In genomic region chr1:202110977-202111376, GRCh38 we compare ENCODE assay signal across 22 cellular contexts. TPM values are rescaled to one million over a fixed set of nuclear protein-coding genes. Genes with fewer than 3 reads are reported as not detected.
DNase-seq lines count a peak whose midpoint lies in the region; ATAC-seq and TF ChIP-seq lines count a peak whose summit lies in the region.
"Had no signal": no experiment of that assay in that cellular context is flagged by ENCODE, and none has a peak within 500 bp of the region (broad histone marks: within the 10 kb centered on the region; RNA-seq: fewer than 3 reads in every experiment).

No MANE protein-coding gene starts in this region.

- H2BK15ac ChIP-seq in H9 (ENCODE audit: low read depth, low read length), result no peak overlapping the region

- H3K79me2 ChIP-seq in H9 (ENCODE audit: insufficient read depth, low read length) (no peaks in the 10 kb centered on the region), PC-9 (ENCODE audit: low read depth) (no peaks in the 10 kb centered on the region)

- H3K9me3 ChIP-seq in H9 (ENCODE audit: control insufficient read depth, low read depth, low read length) (no peaks in the 10 kb centered on the region), PC-9 (ENCODE audit: insufficient read depth, low read depth) (no peaks in the 10 kb centered on the region), aorta (ENCODE audit: control insufficient read depth, low read length) (no peaks in the 10 kb centered on the region)
- H3K9me3 ChIP-seq: BLaER1, Peyer's patch had no signal

- POLR2A ChIA-PET in PC-9 (lab: Charles Lee; ENCODE audit: unreplicated experiment) (no interaction called here), GM10248 (lab: Yijun Ruan, JAX) (no interaction called here)

- no peak overlapping the region for H2BK5ac ChIP-seq in H9 (ENCODE audit: insufficient read length, low read length)

- peaks cover 72% of the 10 kb centered on the region for H3F3A ChIP-seq in PC-9 (ENCODE audit: insufficient read depth, low read depth)

- TF ChIP-seq CTCF in H9 (conservative IDR thresholded peaks at IDR 0.05) (no peak), PC-9 (conservative IDR thresholded peaks at IDR 0.05) (no peak), mesothelial cell of epicardium (IDR thresholded peaks at IDR 0.05; ENCODE audit: unreplicated experiment) (no peak), type B pancreatic cell (conservative IDR thresholded peaks at IDR 0.05) (no peak), GM10248 (IDR thresholded peaks at IDR 0.05; ENCODE audit: control extremely low read depth, extremely low read depth, low read depth, missing control alignments) (no peak)

- CTCF ChIA-PET in PC-9 (lab: Charles Lee), result no interaction called here
- CTCF ChIA-PET in GM10248 (lab: Yijun Ruan, JAX), result interaction anchor here (2.0 kb wide), 1 partner anchor 24 kb away, joined by 7 read pairs; no protein-coding TSS in a partner anchor

- no peaks in the 10 kb centered on the region for H3K27me3 ChIP-seq in H9 (ENCODE audit: insufficient read depth, low read length)
- no peaks in the 10 kb centered on the region for H3K27me3 ChIP-seq in PC-9 (ENCODE audit: insufficient read depth, low read depth)
- H3K27me3 ChIP-seq in aorta (ENCODE audit: control insufficient read depth in 1 of 2, insufficient read depth in 2 of 2, low read length in 1 of 2), result no peaks in the 10 kb centered on the region
- H3K27me3 ChIP-seq: BLaER1, Peyer's patch had no signal

- no peak overlapping the region for H3T11ph ChIP-seq in H9 (ENCODE audit: low read length)

- H3K36me3 ChIP-seq in PC-9 (ENCODE audit: low read depth), result no peaks in the 10 kb centered on the region
- H3K36me3 ChIP-seq in aorta (ENCODE audit: control insufficient read depth in 1 of 2, insufficient read depth in 2 of 2, low read length in 1 of 2), result no peaks in the 10 kb centered on the region
- H3K36me3 ChIP-seq: BLaER1, Peyer's patch had no signal

- no peak overlapping the region for H2AFZ ChIP-seq in H9 (ENCODE audit: low read length)
- no peak overlapping the region for H2AFZ ChIP-seq in PC-9

- H3K4me3 ChIP-seq in PC-9 (no peak overlapping the region), aorta (ENCODE audit: low read length in 2 of 2) (no peak overlapping the region)
- H3K4me3 ChIP-seq: BLaER1, Peyer's patch had no signal

- H3K23me2 ChIP-seq in H9 (ENCODE audit: insufficient read length, low read depth, low read length, poor library complexity, severe bottlenecking), result no peaks in the 10 kb centered on the region

- H3K18ac ChIP-seq in H9 (ENCODE audit: insufficient read length, low read depth, low read length), result peak overlapping the region; percentile 66

- no peak for DNase-seq in H9
- DNase-seq in PC-9, result no peak
- DNase-seq in mesothelial cell of epicardium (ENCODE audit: low spot score in 2 of 2, unreplicated experiment in 2 of 2), result no peak
- no peak for DNase-seq in type B pancreatic cell (ENCODE audit: extremely low spot score, unreplicated experiment)
- no peak for DNase-seq in GM10248 (ENCODE audit: extremely low spot score)
- DNase-seq in D341Med (ENCODE audit: low spot score), result no peak
- no peak for DNase-seq in aorta
- DNase-seq: ACHN; CD4-positive, alpha-beta T cell; COR-L47; DND-41; Kasumi-1; NCI-H187; NCI-H226; NCI-H510A treated with DMSO at 0.1 percent for 48 hours; NCI-H774; NK-92 treated with Interleukin-12 subunit alpha and Interleukin-12 subunit beta, amount 100 ng/mL, for 24 hours; Peyer's patch had no signal

- H3K27me3 Mint-ChIP-seq in H9 (ENCODE audit: low read depth), result no peaks in the 10 kb centered on the region; the same call in 1 of the 2 replicates
- H3K27me3 Mint-ChIP-seq in mesothelial cell of epicardium (ENCODE audit: low read depth), result no peaks in the 10 kb centered on the region
- H3K27me3 Mint-ChIP-seq in type B pancreatic cell, result no peaks in the 10 kb centered on the region
- H3K27me3 Mint-ChIP-seq: CD4-positive, alpha-beta T cell had no signal

- no peak overlapping the region for H2BK20ac ChIP-seq in H9 (ENCODE audit: low read depth, low read length, poor library complexity, severe bottlenecking)

- H3K4me3 Mint-ChIP-seq in H9 (no peak overlapping the region), mesothelial cell of epicardium (no peak overlapping the region), type B pancreatic cell (peak overlapping the region; percentile 58)
- H3K4me3 Mint-ChIP-seq: CD4-positive, alpha-beta T cell had no signal

- no peaks in the 10 kb centered on the region for H3K36me3 Mint-ChIP-seq in H9 (ENCODE audit: insufficient read depth in 1 of 3, low read depth in 3 of 3)
- no peaks in the 10 kb centered on the region for H3K36me3 Mint-ChIP-seq in mesothelial cell of epicardium
- no peaks in the 10 kb centered on the region for H3K36me3 Mint-ChIP-seq in type B pancreatic cell

- H3K14ac ChIP-seq in H9 (ENCODE audit: insufficient read depth, low read length), result no peak overlapping the region

- H3K27ac ChIP-seq in H9 (ENCODE audit: insufficient read length, low read depth, low read length) (no peak overlapping the region), PC-9 (0 out of 2 replicates have a peak overlapping the region, but pooled peaks have one; percentile 34), aorta (ENCODE audit: low read depth in 1 of 2, low read length in 2 of 2) (no peak overlapping the region)
- H3K27ac ChIP-seq: BLaER1, Peyer's patch had no signal

- no CpG with 5 or more reads among the region's 3 CpGs for WGBS in H9 (ENCODE audit: extremely low coverage, insufficient read length, low lambda C conversion rate)
- WGBS in aorta, 2 donors, result 83 to 88% methylated on average over 3 of the region's 3 CpGs

- H4K20me1 ChIP-seq in H9 (ENCODE audit: control insufficient read depth, insufficient read depth, insufficient read length) (no peaks in the 10 kb centered on the region), PC-9 (ENCODE audit: insufficient read depth) (no peaks in the 10 kb centered on the region)
- H4K20me1 ChIP-seq: BLaER1 had no signal

- no peak overlapping the region for H2AK5ac ChIP-seq in H9 (ENCODE audit: insufficient read length, low read length)

- intact Hi-C loops in PC-9 (cut with micrococcal nuclease; ENCODE audit: unreplicated experiment) (no loop called here), aorta (cut with DNase I) (no loop called here)

- H3K27ac Mint-ChIP-seq in H9 (0 out of 7 replicates have a peak overlapping the region, but pooled peaks of 1 of the 3 experiments have one; percentile 40), mesothelial cell of epicardium (peak overlapping the region; percentile 89), type B pancreatic cell (peak overlapping the region; percentile 94)
- H3K27ac Mint-ChIP-seq: CD4-positive, alpha-beta T cell had no signal

- H3K56ac ChIP-seq in H9 (ENCODE audit: insufficient read length, low read depth, low read length), result no peak overlapping the region

- no peak overlapping the region for H4K5ac ChIP-seq in H9 (ENCODE audit: insufficient read length, low read depth, low read length)

- H2BK12ac ChIP-seq in H9 (ENCODE audit: insufficient read length, low read depth, low read length), result no peak overlapping the region

- H3K23ac ChIP-seq in H9 (ENCODE audit: insufficient read length, low read depth, low read length), result no peak overlapping the region

- peaks cover 43 to 52% of the 10 kb centered on the region in 2 experiments for H3K4me1 Mint-ChIP-seq in H9
- H3K4me1 Mint-ChIP-seq in mesothelial cell of epicardium, result peaks cover 64% of the 10 kb centered on the region
- H3K4me1 Mint-ChIP-seq in type B pancreatic cell (ENCODE audit: unreplicated experiment), result peaks cover 48% of the 10 kb centered on the region

- H3K4me1 ChIP-seq in H9 (ENCODE audit: insufficient read depth, low read length) (no peaks in the 10 kb centered on the region), PC-9 (replicated peaks; ENCODE audit: insufficient read depth) (peaks cover 99% of the 10 kb centered on the region), aorta (ENCODE audit: control insufficient read depth in 1 of 2, insufficient read depth in 2 of 2, low read length in 2 of 2) (no peaks in the 10 kb centered on the region)
- H3K4me1 ChIP-seq: BLaER1 had no signal

- H4K8ac ChIP-seq in H9 (replicated peaks; ENCODE audit: insufficient read length, low read depth, low read length), result no peak overlapping the region

- no TSS peak for BruUV-seq in PC-9 (replicated peaks; lab: Mats Ljungman, UMichigan)

- no peak overlapping the region for H3K9ac ChIP-seq in H9 (ENCODE audit: extremely low read depth, insufficient read length, low read length)
- H3K9ac ChIP-seq: BLaER1 had no signal

- H3K4ac ChIP-seq in H9 (ENCODE audit: low read depth, low read length), result no peak overlapping the region

- ATAC-seq in aorta (ENCODE audit: low FRiP score), result no peak
- ATAC-seq: SK-N-SH treated with all-trans-retinoic acid at 6 μM for 48 hours had no signal

- H3K4me2 ChIP-seq in H9 (ENCODE audit: insufficient read depth, insufficient read length, low read length) (no peak overlapping the region), PC-9 (peak overlapping the region; percentile 8; the same call in 1 of the 2 replicates)
- H3K4me2 ChIP-seq: BLaER1 had no signal

- H4K91ac ChIP-seq in H9 (ENCODE audit: insufficient read length, low read depth, low read length), result no peak overlapping the region

- no peaks in the 10 kb centered on the region for H3K79me1 ChIP-seq in H9 (ENCODE audit: insufficient read depth, low read depth, low read length, poor library complexity, severe bottlenecking)

- no peaks in the 10 kb centered on the region for H3K9me2 ChIP-seq in PC-9 (ENCODE audit: insufficient read depth)

- H3K9me3 Mint-ChIP-seq in H9 (no peaks in the 10 kb centered on the region), mesothelial cell of epicardium (no peaks in the 10 kb centered on the region), type B pancreatic cell (no peaks in the 10 kb centered on the region)
- H3K9me3 Mint-ChIP-seq: CD4-positive, alpha-beta T cell had no signal

- no peak overlapping the region for H2BK120ac ChIP-seq in H9 (ENCODE audit: low read depth, low read length, poor library complexity, severe bottlenecking)

RNA-seq across cellular contexts. Expression of gene GPR37L1, which starts 11.7 kb away (rescaled TPM):
- total RNA-seq in H9 (2021) (0.11 TPM in 2 replicates), PC-9 (2021) (0.30 and 0.33 TPM in 2 replicates), mesothelial cell of epicardium (0.07 to 0.11 TPM (median 0.09 TPM) in 3 replicates), type B pancreatic cell (ENCODE audit: low replicate concordance) (0.12 and 0.24 TPM in 2 replicates), aorta (under 1 TPM in 1 of 2 donors, not detected in 1; 0.06 TPM)
- not detected for polyA plus RNA-seq in aorta
- total RNA-seq: CD4-positive, alpha-beta T cell; G401; MCF 10A had no signal

RNA-seq across cellular contexts. Expression of gene ARL8A, which starts 33.6 kb away (rescaled TPM):
- total RNA-seq in H9 (2021) (58.6 and 67.2 TPM in 2 replicates), PC-9 (2021) (40.0 and 42.6 TPM in 2 replicates), mesothelial cell of epicardium (73.9 to 79.6 TPM (median 74.4 TPM) in 3 replicates), type B pancreatic cell (ENCODE audit: low replicate concordance) (58.6 and 69.1 TPM in 2 replicates), aorta (10 to 100 TPM; 66.3 to 87.7 TPM)
- polyA plus RNA-seq in aorta, result 10 to 100 TPM; 21.8 to 32.2 TPM

RNA-seq across cellular contexts. Expression of gene PTPN7, which starts 49.4 kb away (rescaled TPM):
- total RNA-seq in H9 (2021), result 0.22 and 0.72 TPM in 2 replicates
- total RNA-seq in PC-9 (2021), result not detected in 2 replicates
- total RNA-seq in mesothelial cell of epicardium, result 0.31 to 0.49 TPM (median 0.32 TPM) in 3 replicates
- 0.29 TPM in 1 of 2 replicates, not detected in the other for total RNA-seq in type B pancreatic cell (ENCODE audit: low replicate concordance)
- total RNA-seq in aorta, result 1 to 10 TPM; 3.4 to 5.7 TPM
- 1 to 10 TPM in 1 of 2 donors, under 1 TPM in 1; 0.33 to 3.4 TPM for polyA plus RNA-seq in aorta
- total RNA-seq: G401, MCF 10A had no signal
